ENCODE assay signal across 8 cellular contexts in genomic region chr3:24495334-24495994, GRCh38. TPM values are rescaled to one million over a fixed set of nuclear protein-coding genes. Genes with fewer than 3 reads are reported as not detected.
DNase-seq lines count a peak whose midpoint lies in the region; ATAC-seq and TF ChIP-seq lines count a peak whose summit lies in the region.

No MANE protein-coding gene starts in this region.

- peaks cover 21% of the 10 kb centered on the region for H3F3A ChIP-seq in PC-9 (ENCODE audit: insufficient read depth, low read depth)

- H3K9me3 ChIP-seq in PC-9 (ENCODE audit: insufficient read depth, low read depth), result no peaks in the 10 kb centered on the region
- no peaks in the 10 kb centered on the region for H3K9me3 ChIP-seq in SJCRH30 (replicated peaks)

- BruUV-seq in PC-9 (replicated peaks; lab: Mats Ljungman, UMichigan), result TSS peak; percentile 62

- TF ChIP-seq CTCF in PC-9 (conservative IDR thresholded peaks at IDR 0.05) (0 out of 2 replicates have a peak, but pooled peaks have one; percentile 18), fibroblast of mammary gland (conservative IDR thresholded peaks at IDR 0.05; ENCODE audit: control insufficient read depth, insufficient read depth, low read depth, low read length) (no peak), natural killer cell (IDR thresholded peaks at IDR 0.05) (no peak)

- peaks cover 2% of the 10 kb centered on the region in 2 donors for H3K9me3 Mint-ChIP-seq in natural killer cell
- no peaks in the 10 kb centered on the region for H3K9me3 Mint-ChIP-seq in activated CD8-positive, alpha-beta memory T cell treated with anti-CD3 and anti-CD28 coated beads, Interleukin-2, amount 10 ng/mL, durations not matched to agents 7 days and 5 days (ENCODE audit: low read depth)

- no peak overlapping the region for H3K27ac Mint-ChIP-seq in natural killer cell
- H3K27ac Mint-ChIP-seq in activated CD8-positive, alpha-beta memory T cell treated with anti-CD3 and anti-CD28 coated beads, Interleukin-2, amount 10 ng/mL, durations not matched to agents 7 days and 5 days, result no peak overlapping the region

- no peaks in the 10 kb centered on the region for H3K36me3 Mint-ChIP-seq in natural killer cell
- peaks cover 1% of the 10 kb centered on the region for H3K36me3 Mint-ChIP-seq in activated CD8-positive, alpha-beta memory T cell treated with anti-CD3 and anti-CD28 coated beads, Interleukin-2, amount 10 ng/mL, durations not matched to agents 7 days and 5 days

- peaks cover 0 to 5% of the 10 kb centered on the region in 2 donors for H3K4me1 Mint-ChIP-seq in natural killer cell
- H3K4me1 Mint-ChIP-seq in activated CD8-positive, alpha-beta memory T cell treated with anti-CD3 and anti-CD28 coated beads, Interleukin-2, amount 10 ng/mL, durations not matched to agents 7 days and 5 days, result no peaks in the 10 kb centered on the region

- H3K27me3 Mint-ChIP-seq in natural killer cell (ENCODE audit: low read depth in 2 of 2), result peaks cover 37% of the 10 kb centered on the region in 2 donors
- H3K27me3 Mint-ChIP-seq in activated CD8-positive, alpha-beta memory T cell treated with anti-CD3 and anti-CD28 coated beads, Interleukin-2, amount 10 ng/mL, durations not matched to agents 7 days and 5 days, result peaks cover 65% of the 10 kb centered on the region

- peak overlapping the region; percentile 40 for H3K4me3 Mint-ChIP-seq in natural killer cell
- H3K4me3 Mint-ChIP-seq in activated CD8-positive, alpha-beta memory T cell treated with anti-CD3 and anti-CD28 coated beads, Interleukin-2, amount 10 ng/mL, durations not matched to agents 7 days and 5 days, result no peak overlapping the region

- DNase-seq in PC-9, result peak; percentile 53 to 65
- DNase-seq in fibroblast of mammary gland (ENCODE audit: low read depth), result no peak
- no peak for DNase-seq in natural killer cell
- no peak for DNase-seq in activated CD8-positive, alpha-beta memory T cell treated with anti-CD3 and anti-CD28 coated beads, Interleukin-2, amount 50 U/mL, for 4 hours
- no peak for DNase-seq in SJCRH30
- DNase-seq in activated CD8-positive, alpha-beta memory T cell treated with anti-CD3 and anti-CD28 coated beads, Interleukin-2, amount 10 ng/mL, durations not matched to agents 7 days and 5 days, result no peak

- peak overlapping the region; percentile 90 for H3K4me2 ChIP-seq in PC-9

- no peaks in the 10 kb centered on the region for H3K36me3 ChIP-seq in PC-9 (ENCODE audit: low read depth)
- H3K36me3 ChIP-seq in SJCRH30, result no peaks in the 10 kb centered on the region

- peaks cover 34% of the 10 kb centered on the region for H3K79me2 ChIP-seq in PC-9 (ENCODE audit: low read depth)

- peak overlapping the region; percentile 65 for H3K4me3 ChIP-seq in PC-9
- peak overlapping the region; percentile 89 for H3K4me3 ChIP-seq in fibroblast of mammary gland (ENCODE audit: control insufficient read depth, low read depth, low read length)
- H3K4me3 ChIP-seq in SJCRH30, result no peak overlapping the region

- no peaks in the 10 kb centered on the region for H4K20me1 ChIP-seq in PC-9 (ENCODE audit: insufficient read depth)

- peak overlapping the region; percentile 89 for H3K27ac ChIP-seq in PC-9
- no peak overlapping the region for H3K27ac ChIP-seq in SJCRH30

- H2AFZ ChIP-seq in PC-9, result peak overlapping the region; percentile 85

- no peaks in the 10 kb centered on the region for H3K27me3 ChIP-seq in PC-9 (ENCODE audit: insufficient read depth, low read depth)
- H3K27me3 ChIP-seq in SJCRH30, result 0 out of 2 replicates have a peak, but pooled peaks cover 4% of the 10 kb centered on the region

- intact Hi-C loops in PC-9 (cut with micrococcal nuclease; ENCODE audit: unreplicated experiment), result loop anchor here (1.0 to 5.0 kb wide), 6 partner anchors 45 to 257 kb away; no protein-coding TSS in a partner anchor
- intact Hi-C loops in natural killer cell (cut with micrococcal nuclease), result no loop called here

- no peaks in the 10 kb centered on the region for H3K9me2 ChIP-seq in PC-9 (ENCODE audit: insufficient read depth)

- CTCF ChIA-PET in PC-9 (lab: Charles Lee), result interaction anchor here (1.6 kb wide), 1 partner anchor 29 kb away, joined by 5 read pairs; no protein-coding TSS in a partner anchor
- CTCF ChIA-PET in activated CD8-positive, alpha-beta memory T cell treated with anti-CD3 and anti-CD28 coated beads, Interleukin-2, amount 10 ng/mL, durations not matched to agents 7 days and 5 days (lab: Charles Lee), result no interaction called here

- peaks cover 42% of the 10 kb centered on the region for H3K4me1 ChIP-seq in PC-9 (replicated peaks; ENCODE audit: insufficient read depth)
- H3K4me1 ChIP-seq in SJCRH30, result no peaks in the 10 kb centered on the region

- POLR2A ChIA-PET in PC-9 (lab: Charles Lee; ENCODE audit: unreplicated experiment), result interaction anchor here (0.6 to 0.7 kb wide), 4 partner anchors 29 to 339 kb away, joined by 4 to 9 read pairs (median 7); no protein-coding TSS in a partner anchor

- ATAC-seq in GM19395 (IDR thresholded peaks at IDR 0.05; ENCODE audit: unreplicated experiment), result peak; percentile 8
- no peak for ATAC-seq in natural killer cell
- no peak for ATAC-seq in HG03045 (IDR thresholded peaks at IDR 0.05; ENCODE audit: unreplicated experiment)
- ATAC-seq in activated CD8-positive, alpha-beta memory T cell treated with anti-CD3 and anti-CD28 coated beads, Interleukin-2, amount 10 ng/mL, durations not matched to agents 7 days and 5 days, result no peak

RNA-seq across cellular contexts. Expression of gene THRB, which starts 0.8 kb away (rescaled TPM):
- total RNA-seq in PC-9 (2021) (9.7 and 11.2 TPM in 2 replicates), natural killer cell (under 1 TPM in 1 of 3 donors, not detected in 2; 0.05 TPM)
- total RNA-seq in SJCRH30 (2014; rRNA removed; shearing (Covaris generic)), result not detected in 2 replicates
- not detected for total RNA-seq in activated CD8-positive, alpha-beta memory T cell treated with anti-CD3 and anti-CD28 coated beads, Interleukin-2, amount 10 ng/mL, durations not matched to agents 7 days and 5 days

Comparison
In these comparisons a context has a peak if more than half of its experiments do, and no peak if none do; other contexts are left out.
1. DNase-seq: peak in PC-9 (2 of 2); none in fibroblast of mammary gland (single experiment), natural killer cell (single experiment), activated CD8-positive, alpha-beta memory T cell treated with anti-CD3 and anti-CD28 coated beads, Interleukin-2, amount 50 U/mL, for 4 hours (single experiment), SJCRH30 (0 of 2) and activated CD8-positive, alpha-beta memory T cell treated with anti-CD3 and anti-CD28 coated beads, Interleukin-2, amount 10 ng/mL, durations not matched to agents 7 days and 5 days (single experiment).